ENCODE assay signal across 30 cellular contexts in genomic region chr7:141415999-141416398, GRCh38.
"Had no signal": no experiment of that assay in that cellular context is flagged by ENCODE, and none has a peak within 500 bp of the region (broad histone marks: within the 10 kb centered on the region; RNA-seq: fewer than 3 reads in every experiment).

No MANE protein-coding gene starts in this region.

- H3K4me3 ChIP-seq: left lung, lung, neural progenitor cell, prostate gland, skin epidermis, stomach, testis, thyroid gland, transverse colon, upper lobe of left lung, vagina had no signal

- H3K9me3 ChIP-seq: left lung, neutrophil, prostate gland, stomach, testis, thyroid gland, transverse colon, upper lobe of left lung, vagina had no signal

- H3K9me3 Mint-ChIP-seq: mesothelial cell of epicardium, natural killer cell, nephron progenitor cell, neural progenitor cell had no signal

- H3K4me1 Mint-ChIP-seq: mesothelial cell of epicardium, naive B cell, natural killer cell had no signal

- DNase-seq: hippocampal formation; left colon; left lung; mesendoderm; naive B cell; natural killer cell; nephron progenitor cell; occipital lobe; posterior cingulate gyrus; retina; right cardiac atrium; stimulated activated CD4-positive, alpha-beta T cell treated with anti-CD3 and anti-CD28 coated beads, Interleukin-12 subunit alpha, Interleukin-12 subunit beta, amount 100 ng/mL, for 4 hours; stimulated activated CD4-positive, alpha-beta T cell treated with anti-CD3 and anti-CD28 coated beads, Interleukin-15, amount 100 ng/mL, for 24 hours; stimulated activated CD4-positive, alpha-beta T cell treated with anti-CD3 and anti-CD28 coated beads, Interleukin-2, amount 100 ng/mL, for 24 hours; stimulated activated CD4-positive, alpha-beta T cell treated with anti-CD3 and anti-CD28 coated beads, Interleukin-4, amount 100 ng/mL, for 1 hour; stimulated activated naive B cell treated with anti-CD40 and anti-IgM and Interleukin-4, amounts not matched to agents 10 μg/mL and 1 μg/mL and 100 μg/mL, for 72 hours; stimulated activated naive CD8-positive, alpha-beta T cell treated with anti-CD3 and anti-CD28 coated beads, Interleukin-15, Interleukin-2, amounts not matched to agents 100 U/mL and 50 U/mL, for 24 hours; stomach; testis; transverse colon; upper lobe of left lung had no signal

- H3K27ac Mint-ChIP-seq: mesothelial cell of epicardium; naive B cell; natural killer cell; nephron progenitor cell; neural progenitor cell; stimulated activated naive B cell treated with anti-CD40 and anti-IgM and Interleukin-4, amounts not matched to agents 10 μg/mL and 1 μg/mL and 100 μg/mL, for 72 hours had no signal

- H3K9ac ChIP-seq: neural progenitor cell had no signal

- H3K36me3 Mint-ChIP-seq: mesothelial cell of epicardium; naive B cell; natural killer cell; neural progenitor cell; stimulated activated naive B cell treated with anti-CD40 and anti-IgM and Interleukin-4, amounts not matched to agents 10 μg/mL and 1 μg/mL and 100 μg/mL, for 72 hours had no signal

- H3K27ac ChIP-seq: left lung, neural progenitor cell, neutrophil, prostate gland, skin epidermis, stomach, thyroid gland, transverse colon, upper lobe of left lung, vagina had no signal

- H3K4me2 ChIP-seq: neural progenitor cell had no signal

- H2AFZ ChIP-seq: neural progenitor cell had no signal

- H3K27me3 ChIP-seq: left lung, neural progenitor cell, neutrophil, stomach, testis, thyroid gland, transverse colon, upper lobe of left lung, vagina had no signal

- H3K36me3 ChIP-seq: left lung, neural progenitor cell, neutrophil, prostate gland, stomach, thyroid gland, transverse colon, upper lobe of left lung, vagina had no signal

- ATAC-seq: left colon; left lung; natural killer cell; right cardiac atrium; sciatic nerve; stimulated activated naive B cell treated with anti-CD40 and anti-IgM and Interleukin-4, amounts not matched to agents 10 μg/mL and 1 μg/mL and 100 μg/mL, for 72 hours; stimulated activated naive CD8-positive, alpha-beta T cell treated with anti-CD3 and anti-CD28 coated beads, Interleukin-15, Interleukin-2, amounts not matched to agents 100 U/mL and 50 U/mL, for 24 hours had no signal

- H3K4me3 Mint-ChIP-seq: mesothelial cell of epicardium; naive B cell; natural killer cell; nephron progenitor cell; neural progenitor cell; stimulated activated naive B cell treated with anti-CD40 and anti-IgM and Interleukin-4, amounts not matched to agents 10 μg/mL and 1 μg/mL and 100 μg/mL, for 72 hours had no signal

- H3K4me1 ChIP-seq: left lung, prostate gland, stomach, transverse colon, upper lobe of left lung, vagina had no signal
